16 cellular contexts compared by ENCODE assay signal in genomic region chr7:29642494-29643155, GRCh38.
"Had no signal": no experiment of that assay in that cellular context is flagged by ENCODE, and none has a peak within 500 bp of the region (broad histone marks: within the 10 kb centered on the region; RNA-seq: fewer than 3 reads in every experiment).

No MANE protein-coding gene starts in this region.

- H3K4me3 ChIP-seq: coronary artery, psoas muscle, upper lobe of left lung had no signal

- H3K27ac ChIP-seq: coronary artery, foreskin keratinocyte, psoas muscle, upper lobe of left lung had no signal

- H3K9me3 ChIP-seq: psoas muscle, upper lobe of left lung had no signal

- H3K27me3 ChIP-seq: foreskin keratinocyte, upper lobe of left lung had no signal

- H3K4me1 ChIP-seq: foreskin keratinocyte, psoas muscle, upper lobe of left lung had no signal

- ATAC-seq: activated CD4-positive, CD25-positive, alpha-beta regulatory T cell treated with anti-CD3 and anti-CD28 coated beads, Interleukin-2, amount 50 U/mL, for 24 hours; activated T-helper 17 cell treated with anti-CD3 and anti-CD28 coated beads, Interleukin-2, amount 50 U/mL, for 72 hours; esophagus mucosa; foreskin keratinocyte; natural killer cell treated with Interleukin-12 subunit alpha and Interleukin-12 subunit beta and Interleukin-15 and Interleukin-18, amount 100 ng/mL, for 72 hours; sciatic nerve; stimulated activated naive CD8-positive, alpha-beta T cell treated with anti-CD3 and anti-CD28 coated beads, Interleukin-15, amount 100 ng/mL, for 72 hours; T-cell had no signal

- DNase-seq: activated CD4-positive, alpha-beta T cell treated with anti-CD3 and anti-CD28 coated beads, Interleukin-2, amount 50 U/mL, for 48 hours; activated naive CD4-positive, alpha-beta T cell treated with anti-CD3 and anti-CD28 coated beads for 36 hours; central memory CD4-positive, alpha-beta T cell; foreskin keratinocyte; psoas muscle; stimulated activated CD4-positive, alpha-beta T cell treated with anti-CD3 and anti-CD28 coated beads, Interleukin-1b, Interleukin-23, amount 100 ng/mL, for 48 hours; stimulated activated naive CD8-positive, alpha-beta T cell treated with anti-CD3 and anti-CD28 coated beads, Interleukin-15, amount 100 ng/mL, for 72 hours; T-cell; T-helper 9 cell had no signal

- H3K36me3 ChIP-seq: upper lobe of left lung had no signal
